In the genomic region with DNA sequence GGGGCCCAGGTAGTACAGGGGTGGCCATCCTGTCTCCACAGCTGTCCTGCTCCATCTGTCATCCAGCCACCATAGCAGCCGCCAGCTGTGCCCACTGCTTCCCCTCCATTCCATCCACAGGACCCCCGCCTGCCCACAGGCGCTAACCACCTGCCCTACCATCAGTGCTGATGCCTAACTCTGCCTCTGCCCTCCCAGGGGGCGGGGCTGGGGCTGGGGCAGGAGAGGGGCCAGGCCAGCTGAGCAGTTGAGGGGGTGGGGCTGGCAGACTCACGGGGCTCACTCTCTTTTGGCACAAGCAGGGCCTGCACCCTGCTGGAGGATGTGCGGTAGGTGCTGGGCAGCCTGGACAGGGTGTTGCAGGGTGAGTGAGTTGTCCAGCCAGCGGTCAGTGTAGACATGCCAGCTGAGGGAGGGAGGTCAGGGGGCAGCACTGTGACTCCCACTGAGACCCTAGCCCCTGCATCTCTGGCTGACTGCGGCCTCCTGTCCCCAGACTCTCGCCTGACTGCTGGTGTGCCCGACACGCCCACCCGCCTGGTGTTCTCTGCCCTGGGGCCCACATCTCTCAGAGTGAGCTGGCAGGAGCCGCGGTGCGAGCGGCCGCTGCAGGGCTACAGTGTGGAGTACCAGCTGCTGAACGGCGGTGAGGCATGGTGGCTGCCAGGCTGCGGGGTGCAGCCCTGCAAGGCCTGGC, we compare ENCODE assay signal across 1 cellular context.
A peak's percentile ranks its signal among the peaks of the same experiment; 100 is the strongest.
TF ChIP-seq lines count a peak whose summit lies in the region.

No MANE protein-coding gene starts in this region.

TF ChIP-seq in K562, 482 proteins besides CTCF, POLR2A, EP300 and RAD21:
- TF ChIP-seq, protein P1, sequence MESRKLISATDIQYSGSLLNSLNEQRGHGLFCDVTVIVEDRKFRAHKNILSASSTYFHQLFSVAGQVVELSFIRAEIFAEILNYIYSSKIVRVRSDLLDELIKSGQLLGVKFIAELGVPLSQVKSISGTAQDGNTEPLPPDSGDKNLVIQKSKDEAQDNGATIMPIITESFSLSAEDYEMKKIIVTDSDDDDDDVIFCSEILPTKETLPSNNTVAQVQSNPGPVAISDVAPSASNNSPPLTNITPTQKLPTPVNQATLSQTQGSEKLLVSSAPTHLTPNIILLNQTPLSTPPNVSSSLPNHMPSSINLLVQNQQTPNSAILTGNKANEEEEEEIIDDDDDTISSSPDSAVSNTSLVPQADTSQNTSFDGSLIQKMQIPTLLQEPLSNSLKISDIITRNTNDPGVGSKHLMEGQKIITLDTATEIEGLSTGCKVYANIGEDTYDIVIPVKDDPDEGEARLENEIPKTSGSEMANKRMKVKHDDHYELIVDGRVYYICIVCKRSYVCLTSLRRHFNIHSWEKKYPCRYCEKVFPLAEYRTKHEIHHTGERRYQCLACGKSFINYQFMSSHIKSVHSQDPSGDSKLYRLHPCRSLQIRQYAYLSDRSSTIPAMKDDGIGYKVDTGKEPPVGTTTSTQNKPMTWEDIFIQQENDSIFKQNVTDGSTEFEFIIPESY (CRISPR knock-in tag; IDR thresholded peaks at IDR 0.05): 0 out of 2 replicates have a peak, but pooled peaks have one; percentile 13
- TF ChIP-seq SIN3A (IDR thresholded peaks at IDR 0.05; ENCODE audit: borderline replicate concordance in 2 of 2, control insufficient read depth in 1 of 2, low read depth in 2 of 2, low read length in 2 of 2) (no peak), NFE2L1 (tag; IDR thresholded peaks at IDR 0.05; ENCODE audit: borderline replicate concordance, low read depth) (no peak), ZBTB1 (CRISPR knock-in tag; IDR thresholded peaks at IDR 0.05; ENCODE audit: borderline replicate concordance, low read depth) (no peak), GTF2E2 (tag; IDR thresholded peaks at IDR 0.05) (no peak), ARID1B (IDR thresholded peaks at IDR 0.05) (no peak), RNF2 (IDR thresholded peaks at IDR 0.05) (no peak), CHD2 (IDR thresholded peaks at IDR 0.05; ENCODE audit: low read depth, low read length) (no peak), CCAR2 (IDR thresholded peaks at IDR 0.05; ENCODE audit: low read depth, low read length) (no peak), CHD1 (IDR thresholded peaks at IDR 0.05; ENCODE audit: low read length) (no peak), POLR2G (IDR thresholded peaks at IDR 0.05; ENCODE audit: low read depth, low read length) (peak; percentile 50; the same call in 1 of the 2 replicates), HDGF (IDR thresholded peaks at IDR 0.05) (no peak), TSC22D4 (tag; IDR thresholded peaks at IDR 0.05) (no peak)
- TF ChIP-seq, protein P2, sequence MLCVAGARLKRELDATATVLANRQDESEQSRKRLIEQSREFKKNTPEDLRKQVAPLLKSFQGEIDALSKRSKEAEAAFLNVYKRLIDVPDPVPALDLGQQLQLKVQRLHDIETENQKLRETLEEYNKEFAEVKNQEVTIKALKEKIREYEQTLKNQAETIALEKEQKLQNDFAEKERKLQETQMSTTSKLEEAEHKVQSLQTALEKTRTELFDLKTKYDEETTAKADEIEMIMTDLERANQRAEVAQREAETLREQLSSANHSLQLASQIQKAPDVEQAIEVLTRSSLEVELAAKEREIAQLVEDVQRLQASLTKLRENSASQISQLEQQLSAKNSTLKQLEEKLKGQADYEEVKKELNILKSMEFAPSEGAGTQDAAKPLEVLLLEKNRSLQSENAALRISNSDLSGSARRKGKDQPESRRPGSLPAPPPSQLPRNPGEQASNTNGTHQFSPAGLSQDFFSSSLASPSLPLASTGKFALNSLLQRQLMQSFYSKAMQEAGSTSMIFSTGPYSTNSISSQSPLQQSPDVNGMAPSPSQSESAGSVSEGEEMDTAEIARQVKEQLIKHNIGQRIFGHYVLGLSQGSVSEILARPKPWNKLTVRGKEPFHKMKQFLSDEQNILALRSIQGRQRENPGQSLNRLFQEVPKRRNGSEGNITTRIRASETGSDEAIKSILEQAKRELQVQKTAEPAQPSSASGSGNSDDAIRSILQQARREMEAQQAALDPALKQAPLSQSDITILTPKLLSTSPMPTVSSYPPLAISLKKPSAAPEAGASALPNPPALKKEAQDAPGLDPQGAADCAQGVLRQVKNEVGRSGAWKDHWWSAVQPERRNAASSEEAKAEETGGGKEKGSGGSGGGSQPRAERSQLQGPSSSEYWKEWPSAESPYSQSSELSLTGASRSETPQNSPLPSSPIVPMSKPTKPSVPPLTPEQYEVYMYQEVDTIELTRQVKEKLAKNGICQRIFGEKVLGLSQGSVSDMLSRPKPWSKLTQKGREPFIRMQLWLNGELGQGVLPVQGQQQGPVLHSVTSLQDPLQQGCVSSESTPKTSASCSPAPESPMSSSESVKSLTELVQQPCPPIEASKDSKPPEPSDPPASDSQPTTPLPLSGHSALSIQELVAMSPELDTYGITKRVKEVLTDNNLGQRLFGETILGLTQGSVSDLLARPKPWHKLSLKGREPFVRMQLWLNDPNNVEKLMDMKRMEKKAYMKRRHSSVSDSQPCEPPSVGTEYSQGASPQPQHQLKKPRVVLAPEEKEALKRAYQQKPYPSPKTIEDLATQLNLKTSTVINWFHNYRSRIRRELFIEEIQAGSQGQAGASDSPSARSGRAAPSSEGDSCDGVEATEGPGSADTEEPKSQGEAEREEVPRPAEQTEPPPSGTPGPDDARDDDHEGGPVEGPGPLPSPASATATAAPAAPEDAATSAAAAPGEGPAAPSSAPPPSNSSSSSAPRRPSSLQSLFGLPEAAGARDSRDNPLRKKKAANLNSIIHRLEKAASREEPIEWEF (CRISPR knock-in tag; IDR thresholded peaks at IDR 0.05): no peak
- TF ChIP-seq, protein P3, sequence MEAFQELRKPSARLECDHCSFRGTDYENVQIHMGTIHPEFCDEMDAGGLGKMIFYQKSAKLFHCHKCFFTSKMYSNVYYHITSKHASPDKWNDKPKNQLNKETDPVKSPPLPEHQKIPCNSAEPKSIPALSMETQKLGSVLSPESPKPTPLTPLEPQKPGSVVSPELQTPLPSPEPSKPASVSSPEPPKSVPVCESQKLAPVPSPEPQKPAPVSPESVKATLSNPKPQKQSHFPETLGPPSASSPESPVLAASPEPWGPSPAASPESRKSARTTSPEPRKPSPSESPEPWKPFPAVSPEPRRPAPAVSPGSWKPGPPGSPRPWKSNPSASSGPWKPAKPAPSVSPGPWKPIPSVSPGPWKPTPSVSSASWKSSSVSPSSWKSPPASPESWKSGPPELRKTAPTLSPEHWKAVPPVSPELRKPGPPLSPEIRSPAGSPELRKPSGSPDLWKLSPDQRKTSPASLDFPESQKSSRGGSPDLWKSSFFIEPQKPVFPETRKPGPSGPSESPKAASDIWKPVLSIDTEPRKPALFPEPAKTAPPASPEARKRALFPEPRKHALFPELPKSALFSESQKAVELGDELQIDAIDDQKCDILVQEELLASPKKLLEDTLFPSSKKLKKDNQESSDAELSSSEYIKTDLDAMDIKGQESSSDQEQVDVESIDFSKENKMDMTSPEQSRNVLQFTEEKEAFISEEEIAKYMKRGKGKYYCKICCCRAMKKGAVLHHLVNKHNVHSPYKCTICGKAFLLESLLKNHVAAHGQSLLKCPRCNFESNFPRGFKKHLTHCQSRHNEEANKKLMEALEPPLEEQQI (IDR thresholded peaks at IDR 0.05): no peak
